Comparison of ENCODE assay signal across 30 cellular contexts in genomic region chr15:66937588-66937987, GRCh38.
"Had no signal": no experiment of that assay in that cellular context is flagged by ENCODE, and none has a peak within 500 bp of the region (broad histone marks: within the 10 kb centered on the region; RNA-seq: fewer than 3 reads in every experiment).

No MANE protein-coding gene starts in this region.

- H3K27me3 ChIP-seq: adrenal gland, body of pancreas, colonic mucosa, esophagus muscularis mucosa, foreskin keratinocyte had no signal

- H3K4me1 ChIP-seq: colonic mucosa had no signal

- H3K36me3 ChIP-seq: adrenal gland, colonic mucosa, esophagus muscularis mucosa, gastrocnemius medialis had no signal

- H3K4me3 ChIP-seq: adrenal gland, body of pancreas, colonic mucosa had no signal

- H3K27ac ChIP-seq: body of pancreas, colonic mucosa, foreskin keratinocyte had no signal

- H3K9me3 ChIP-seq: adrenal gland, colonic mucosa, esophagus muscularis mucosa, gastrocnemius medialis had no signal

- ATAC-seq: activated CD4-positive, alpha-beta T cell treated with anti-CD3 and anti-CD28 coated beads for 36 hours; activated CD8-positive, alpha-beta memory T cell treated with anti-CD3 and anti-CD28 coated beads, Interleukin-2, amount 10 ng/mL, durations not matched to agents 7 days and 5 days; activated CD8-positive, alpha-beta T cell treated with anti-CD3 and anti-CD28 coated beads, Interleukin-2, amount 10 ng/mL, durations not matched to agents 7 days and 5 days; activated naive CD8-positive, alpha-beta T cell treated with anti-CD3 and anti-CD28 coated beads, Interleukin-2, amount 50 U/mL, for 24 hours; body of pancreas; foreskin keratinocyte; gastrocnemius medialis had no signal

- DNase-seq: activated CD4-positive, alpha-beta memory T cell treated with anti-CD3 and anti-CD28 coated beads for 36 hours; activated CD4-positive, alpha-beta T cell treated with anti-CD3 and anti-CD28 coated beads for 36 hours; activated CD4-positive, alpha-beta T cell treated with anti-CD3 and anti-CD28 coated beads, Interleukin-2, amount 10 ng/mL, durations not matched to agents 24 days and 14 days; activated CD4-positive, CD25-positive, alpha-beta regulatory T cell; activated CD4-positive, CD25-positive, alpha-beta regulatory T cell treated with anti-CD3 and anti-CD28 coated beads, Interleukin-2, amount 50 U/mL, for 72 hours; activated CD8-positive, alpha-beta memory T cell treated with anti-CD3 and anti-CD28 coated beads, Interleukin-2, amount 10 ng/mL, durations not matched to agents 7 days and 5 days; activated CD8-positive, alpha-beta memory T cell treated with anti-CD3 and anti-CD28 coated beads, Interleukin-2, amount 50 U/mL, for 4 hours; activated CD8-positive, alpha-beta T cell treated with anti-CD3 and anti-CD28 coated beads, Interleukin-2, amount 10 ng/mL, durations not matched to agents 7 days and 5 days; activated effector memory CD4-positive, alpha-beta T cell treated with anti-CD3 and anti-CD28 coated beads, Interleukin-2, amount 50 U/mL, for 16 hours; activated naive CD4-positive, alpha-beta T cell treated with anti-CD3 and anti-CD28 coated beads for 36 hours; activated naive CD8-positive, alpha-beta T cell treated with anti-CD3 and anti-CD28 coated beads for 36 hours; activated naive CD8-positive, alpha-beta T cell treated with anti-CD3 and anti-CD28 coated beads, Interleukin-2, amount 50 U/mL, for 24 hours; activated T-cell treated with anti-CD3 and anti-CD28 coated beads, Interleukin-2, amount 50 U/mL, for 1 hour; activated T-cell treated with anti-CD3 and anti-CD28 coated beads, Interleukin-2, amount 50 U/mL, for 48 hours; amygdala; aorta; body of pancreas; central memory CD4-positive, alpha-beta T cell; cerebellar nuclear complex; colonic mucosa; dorsolateral prefrontal cortex; effector memory CD4-positive, alpha-beta T cell; erythroblast; foreskin keratinocyte; gastrocnemius medialis; glutamatergic neuron; T-helper 1 cell; T-helper 2 cell had no signal
